In genomic region chr5:57719216-57719615, GRCh38 we compare ENCODE assay signal across 21 cellular contexts.
"Had no signal": no experiment of that assay in that cellular context is flagged by ENCODE, and none has a peak within 500 bp of the region (broad histone marks: within the 10 kb centered on the region; RNA-seq: fewer than 3 reads in every experiment).

No MANE protein-coding gene starts in this region.

- FAIRE-seq: kidney, urothelium cell line had no signal

- H3K4me3 ChIP-seq: colonic mucosa, hepatocyte, left ventricle myocardium inferior, lower lobe of right lung, ovary, suprapubic skin, thyroid gland had no signal

- DNase-seq: colonic mucosa; effector CD4-positive, alpha-beta T cell; endodermal cell; foreskin fibroblast; head of caudate nucleus; kidney; left cardiac atrium; left ventricle myocardium inferior; lower lobe of right lung; natural killer cell; nucleus accumbens; ovary; right cardiac atrium; stimulated activated CD4-positive, alpha-beta T cell treated with anti-CD3 and anti-CD28 coated beads, Interleukin-4, amount 100 ng/mL, for 1 hour; stimulated activated CD8-positive, alpha-beta memory T cell treated with anti-CD3 and anti-CD28 coated beads, Interleukin-4, amount 100 ng/mL, for 48 hours; stimulated activated naive CD8-positive, alpha-beta T cell treated with anti-CD3 and anti-CD28 coated beads, Interleukin-15, Interleukin-2, amounts not matched to agents 100 U/mL and 50 U/mL, for 24 hours; thyroid gland had no signal

- H3K4me2 ChIP-seq: hepatocyte had no signal

- ATAC-seq: left cardiac atrium; lower lobe of right lung; natural killer cell; right cardiac atrium; stimulated activated effector memory CD8-positive, alpha-beta T cell treated with anti-CD3 and anti-CD28 coated beads, Interleukin-12 subunit alpha, Interleukin-12 subunit beta, amount 100 ng/mL, for 72 hours; stimulated activated naive CD8-positive, alpha-beta T cell treated with anti-CD3 and anti-CD28 coated beads, Interleukin-15, Interleukin-2, amounts not matched to agents 100 U/mL and 50 U/mL, for 24 hours had no signal

- H3K27me3 ChIP-seq: colonic mucosa, hepatocyte, ovary, suprapubic skin, thyroid gland had no signal

- H3K36me3 ChIP-seq: colonic mucosa, left ventricle myocardium inferior, lower lobe of right lung, ovary, suprapubic skin, thyroid gland had no signal

- H3K27ac ChIP-seq: colonic mucosa, left ventricle myocardium inferior, lower lobe of right lung, ovary, suprapubic skin, thyroid gland had no signal

- H3K9me3 ChIP-seq: colonic mucosa, left ventricle myocardium inferior, lower lobe of right lung, ovary, suprapubic skin, thyroid gland had no signal

- H3K4me1 ChIP-seq: colonic mucosa, left ventricle myocardium inferior, lower lobe of right lung, thyroid gland had no signal
